ENCODE assay signal across 26 cellular contexts in the genomic region with DNA sequence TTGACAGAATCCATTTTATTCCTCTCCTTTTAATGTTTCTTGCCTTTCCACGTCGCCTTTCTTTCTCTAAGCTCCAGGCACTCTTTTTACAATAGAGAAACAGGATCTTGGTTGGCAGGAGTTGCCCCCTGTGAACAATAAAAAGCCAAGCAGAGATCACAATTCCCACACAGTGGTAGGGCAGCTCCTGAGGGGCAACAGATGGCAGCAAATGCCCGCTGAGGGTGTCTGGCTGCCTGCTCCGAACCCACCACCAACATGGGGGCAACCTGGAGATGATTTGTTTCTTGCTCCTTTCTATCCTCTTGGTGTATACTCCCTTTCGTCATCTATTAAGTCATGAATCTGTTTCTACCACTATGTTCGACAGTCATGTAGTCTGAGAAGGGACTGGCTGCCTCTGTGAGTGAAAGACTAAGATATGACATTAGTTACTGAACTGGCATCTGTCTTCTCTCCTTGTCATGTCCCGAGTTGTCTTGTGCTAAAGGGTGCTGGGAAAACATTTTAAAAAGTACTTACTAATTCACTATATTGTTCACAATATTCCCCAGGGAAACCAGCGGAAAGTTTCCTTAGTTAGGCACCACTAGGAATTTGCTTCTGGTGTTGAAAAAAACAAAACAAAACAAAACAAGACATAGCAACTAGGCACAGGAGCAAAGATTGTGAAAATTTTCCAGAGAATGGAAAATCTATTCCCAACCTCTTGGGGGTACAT.
DNase-seq lines count a peak whose midpoint lies in the region; ATAC-seq, FAIRE-seq and TF ChIP-seq lines count a peak whose summit lies in the region.
"Had no signal": no experiment of that assay in that cellular context is flagged by ENCODE, and none has a peak within 500 bp of the region (broad histone marks: within the 10 kb centered on the region; RNA-seq: fewer than 3 reads in every experiment).

No MANE protein-coding gene starts in this region.

- no peaks in the 10 kb centered on the region for H3K9me3 ChIP-seq in heart left ventricle
- H3K9me3 ChIP-seq in tibial nerve, result no peaks in the 10 kb centered on the region
- H3K9me3 ChIP-seq in lower lobe of right lung, result no peaks in the 10 kb centered on the region
- no peaks in the 10 kb centered on the region for H3K9me3 ChIP-seq in trophoblast cell (ENCODE audit: insufficient read depth, low read depth, low read length)
- H3K9me3 ChIP-seq: ovary, upper lobe of right lung had no signal

- H3K4me3 Mint-ChIP-seq in neural crest cell, result no peak overlapping the region
- H3K4me3 Mint-ChIP-seq: activated CD4-positive, alpha-beta memory T cell treated with anti-CD3 and anti-CD28 coated beads, Interleukin-2, amount 10 ng/mL, durations not matched to agents 7 days and 5 days; activated naive CD4-positive, alpha-beta T cell treated with anti-CD3 and anti-CD28 coated beads for 36 hours had no signal

- no peak overlapping the region for H4K8ac ChIP-seq in trophoblast cell (ENCODE audit: low read depth, low read length)

- 50 to 61% (median 57%) methylated on average over 8 of the region's 8 CpGs for WGBS in heart left ventricle, 4 donors
- WGBS in tibial nerve, 2 donors, result 83% methylated on average over 8 of the region's 8 CpGs
- WGBS in trophoblast cell (ENCODE audit: extremely low coverage, insufficient coverage, insufficient read length), result no CpG with 5 or more reads among the region's 8 CpGs

- no peaks in the 10 kb centered on the region for H3K36me3 ChIP-seq in heart left ventricle
- H3K36me3 ChIP-seq in tibial nerve, result no peaks in the 10 kb centered on the region
- H3K36me3 ChIP-seq in lower lobe of right lung, result no peaks in the 10 kb centered on the region
- H3K36me3 ChIP-seq in trophoblast cell (ENCODE audit: control insufficient read depth in 1 of 2, insufficient read depth in 2 of 2, low read length in 2 of 2), result no peaks in the 10 kb centered on the region
- H3K36me3 ChIP-seq: ovary, upper lobe of right lung had no signal

- no peak overlapping the region for H3K23ac ChIP-seq in trophoblast cell (ENCODE audit: low read length)

- H4K12ac ChIP-seq in trophoblast cell (ENCODE audit: low read depth, low read length), result no peak overlapping the region

- peaks cover 9 to 78% (median 44%) of the 10 kb centered on the region in 12 donors for H3K4me1 ChIP-seq in heart left ventricle
- H3K4me1 ChIP-seq in tibial nerve, result peaks cover 4 to 57% (median 12%) of the 10 kb centered on the region in 4 donors
- H3K4me1 ChIP-seq in lower lobe of right lung, result peaks cover 26% of the 10 kb centered on the region
- H3K4me1 ChIP-seq in trophoblast cell (ENCODE audit: control insufficient read depth in 1 of 2, insufficient read depth in 2 of 2, low read length in 2 of 2), result no peaks in the 10 kb centered on the region
- H3K4me1 ChIP-seq: upper lobe of right lung had no signal

- no peak overlapping the region for H3K18ac ChIP-seq in trophoblast cell (ENCODE audit: low read length)

- peak overlapping the region; percentile 33 to 81 (median 71) for H3K27ac ChIP-seq in heart left ventricle
- H3K27ac ChIP-seq in tibial nerve, result peak overlapping the region in 3 of 4 donors; percentile 3 to 83 (median 63)
- H3K27ac ChIP-seq in lower lobe of right lung, result no peak overlapping the region
- no peak overlapping the region for H3K27ac ChIP-seq in trophoblast cell (ENCODE audit: low read depth, low read length)
- H3K27ac ChIP-seq: 22Rv1, ovary, RWPE1, upper lobe of right lung had no signal

- TF ChIP-seq CTCF in heart left ventricle (IDR thresholded peaks at IDR 0.05) (no peak), neural crest cell (conservative IDR thresholded peaks at IDR 0.05) (no peak), tibial nerve (IDR thresholded peaks at IDR 0.05) (no peak), lower lobe of right lung (IDR thresholded peaks at IDR 0.05) (no peak)

- intact Hi-C loops in heart left ventricle (cut with DNase I), result loop anchor here in 2 of 10 donors (5.0 kb wide), 2 partner anchors 63 to 122 kb away; no protein-coding TSS in a partner anchor
- intact Hi-C loops in lower lobe of right lung (cut with DNase I), result no loop called here

- H2BK5ac ChIP-seq in trophoblast cell (ENCODE audit: low read depth, low read length, poor library complexity), result no peak overlapping the region

- H3K4me2 ChIP-seq in trophoblast cell (ENCODE audit: low read length), result no peak overlapping the region

- H2AK5ac ChIP-seq in trophoblast cell (ENCODE audit: low read length), result no peak overlapping the region

- peak overlapping the region; percentile 2 for H3K27ac Mint-ChIP-seq in neural crest cell (ENCODE audit: unreplicated experiment)
- H3K27ac Mint-ChIP-seq: activated CD4-positive, alpha-beta memory T cell treated with anti-CD3 and anti-CD28 coated beads, Interleukin-2, amount 10 ng/mL, durations not matched to agents 7 days and 5 days; activated naive CD4-positive, alpha-beta T cell treated with anti-CD3 and anti-CD28 coated beads for 36 hours had no signal

- no peaks in the 10 kb centered on the region for H3K27me3 ChIP-seq in heart left ventricle
- no peaks in the 10 kb centered on the region for H3K27me3 ChIP-seq in tibial nerve
- no peaks in the 10 kb centered on the region for H3K27me3 ChIP-seq in lower lobe of right lung (ENCODE audit: low read depth)
- no peaks in the 10 kb centered on the region for H3K27me3 ChIP-seq in trophoblast cell (ENCODE audit: insufficient read depth, low read length)
- H3K27me3 ChIP-seq: ovary, upper lobe of right lung had no signal

- H3K79me2 ChIP-seq in trophoblast cell (ENCODE audit: control insufficient read depth, insufficient read depth, low read length, poor library complexity), result no peaks in the 10 kb centered on the region

- H3K27me3 Mint-ChIP-seq in neural crest cell (ENCODE audit: low read depth), result no peaks in the 10 kb centered on the region

- no peak overlapping the region for H2BK12ac ChIP-seq in trophoblast cell (ENCODE audit: low read length)

- H2AFZ ChIP-seq in trophoblast cell (ENCODE audit: insufficient read depth, low read length, poor library complexity), result no peak overlapping the region

- no peak for TF ChIP-seq EP300 in tibial nerve (IDR thresholded peaks at IDR 0.05)

- peak; percentile 26 for DNase-seq in NCI-H2107 treated with DMSO at 0.1 percent for 48 hours (lab: John Stamatoyannopoulos, UW; ENCODE audit: unreplicated experiment)
- no peak for DNase-seq in NCI-H2107 (lab: John Stamatoyannopoulos, UW)
- peak in 1 of 5 donors; percentile 35 for DNase-seq in heart left ventricle
- DNase-seq in neural crest cell (ENCODE audit: low read depth, low spot score), result no peak
- no peak for DNase-seq in tibial nerve (ENCODE audit: low spot score in 2 of 2)
- DNase-seq in lower lobe of right lung, result no peak
- no peak for DNase-seq in trophoblast cell
- no peak for DNase-seq in frontal cortex (ENCODE audit: low spot score in 2 of 2)
- DNase-seq: activated CD4-positive, alpha-beta memory T cell treated with anti-CD3 and anti-CD28 coated beads, Interleukin-2, amount 10 ng/mL, durations not matched to agents 7 days and 5 days; activated CD4-positive, CD25-positive, alpha-beta regulatory T cell; activated naive CD4-positive, alpha-beta T cell treated with anti-CD3 and anti-CD28 coated beads for 36 hours; activated T-cell treated with anti-CD3 and anti-CD28 coated beads, Interleukin-2, amount 50 U/mL, for 1 hour; central memory CD4-positive, alpha-beta T cell; DMS79; NCI-H1048; NCI-H2081; NCI-H510A; ovary; stimulated activated CD4-positive, alpha-beta T cell treated with anti-CD3 and anti-CD28 coated beads, Interleukin-1b, Interleukin-23, amount 100 ng/mL, for 48 hours; stimulated activated naive CD4-positive, alpha-beta T cell; T-helper 9 cell; upper lobe of right lung had no signal

- no peak overlapping the region for H3K9ac ChIP-seq in trophoblast cell (ENCODE audit: low read length)

- no peak for TF ChIP-seq POLR2A in heart left ventricle (IDR thresholded peaks at IDR 0.05)
- TF ChIP-seq POLR2A in tibial nerve (IDR thresholded peaks at IDR 0.05), result no peak

- no peak overlapping the region for H4K91ac ChIP-seq in trophoblast cell (ENCODE audit: low read depth, low read length)

- peaks cover 3% of the 10 kb centered on the region for H3K9me3 Mint-ChIP-seq in neural crest cell
- H3K9me3 Mint-ChIP-seq: activated CD4-positive, alpha-beta memory T cell treated with anti-CD3 and anti-CD28 coated beads, Interleukin-2, amount 10 ng/mL, durations not matched to agents 7 days and 5 days; activated naive CD4-positive, alpha-beta T cell treated with anti-CD3 and anti-CD28 coated beads for 36 hours had no signal

- H3K14ac ChIP-seq in trophoblast cell (ENCODE audit: low read length), result no peak overlapping the region

- no peaks in the 10 kb centered on the region for H3K36me3 Mint-ChIP-seq in neural crest cell (ENCODE audit: low read depth)

- H3K79me1 ChIP-seq in trophoblast cell (ENCODE audit: low read length), result no peaks in the 10 kb centered on the region

- H3K4ac ChIP-seq in trophoblast cell (ENCODE audit: low read depth, low read length), result no peak overlapping the region

- ATAC-seq in heart left ventricle (peak; percentile 29 to 63 (median 56)), lower lobe of right lung (no peak)
- ATAC-seq: upper lobe of right lung had no signal

- no peak overlapping the region for H2BK120ac ChIP-seq in trophoblast cell (ENCODE audit: insufficient read depth, low read length, poor library complexity)

- FAIRE-seq in frontal cortex (lab: Jason Lieb, UNC), result no peak
- FAIRE-seq: GM12891, H1 had no signal

- H3K4me3 ChIP-seq in heart left ventricle, result no peak overlapping the region
- no peak overlapping the region for H3K4me3 ChIP-seq in tibial nerve
- no peak overlapping the region for H3K4me3 ChIP-seq in lower lobe of right lung
- no peak overlapping the region for H3K4me3 ChIP-seq in trophoblast cell (ENCODE audit: low read depth, low read length)
- H3K4me3 ChIP-seq: ovary, upper lobe of right lung had no signal

- peaks cover 44% of the 10 kb centered on the region for H3K4me1 Mint-ChIP-seq in neural crest cell
- H3K4me1 Mint-ChIP-seq: activated CD4-positive, alpha-beta memory T cell treated with anti-CD3 and anti-CD28 coated beads, Interleukin-2, amount 10 ng/mL, durations not matched to agents 7 days and 5 days had no signal

Comparison
In these comparisons a context has a peak if more than half of its experiments do, and no peak if none do; other contexts are left out.
1. ATAC-seq: peak in heart left ventricle (4 of 4); none in lower lobe of right lung (0 of 2).
2. H3K27ac ChIP-seq: peak in heart left ventricle (12 of 12) and tibial nerve (3 of 4); none in lower lobe of right lung (single experiment) and trophoblast cell (single experiment).